Comparison of ENCODE assay signal across 8 cellular contexts in genomic region chr2:111698743-111699554, GRCh38.
DNase-seq lines count a peak whose midpoint lies in the region; ATAC-seq lines count a peak whose summit lies in the region.

No MANE protein-coding gene starts in this region.

- DNase-seq in AG20443 (ENCODE audit: low spot score) (peak; percentile 96), GOT3 (lab: John Stamatoyannopoulos, UW) (peak; percentile 68), NCI-H526 (lab: John Stamatoyannopoulos, UW) (peak; percentile 68 to 86)
- DNase-seq in activated CD4-positive, alpha-beta T cell treated with anti-CD3 and anti-CD28 coated beads, Interleukin-2, amount 50 U/mL, for 1 hour, result peak; percentile 4
- DNase-seq in effector memory CD8-positive, alpha-beta T cell, result peak; percentile 9 to 23 (median 12)
- peak; percentile 66 for DNase-seq in stimulated activated naive CD8-positive, alpha-beta T cell treated with anti-CD3 and anti-CD28 coated beads, Interleukin-15, Interleukin-2, amounts not matched to agents 100 U/mL and 50 U/mL, for 24 hours

- H3K27me3 Mint-ChIP-seq in effector memory CD8-positive, alpha-beta T cell, result no peaks in the 10 kb centered on the region

- peaks cover 20% of the 10 kb centered on the region in 2 donors for H3K4me1 Mint-ChIP-seq in effector memory CD8-positive, alpha-beta T cell (ENCODE audit: low read depth in 2 of 2)

- no peaks in the 10 kb centered on the region for H3K36me3 ChIP-seq in mucosa of rectum (ENCODE audit: control insufficient read depth in 2 of 2, insufficient read depth in 2 of 2, low read length in 2 of 2)

- peak overlapping the region; percentile 81 to 83 for H3K4me3 Mint-ChIP-seq in effector memory CD8-positive, alpha-beta T cell

- H3K27ac Mint-ChIP-seq in effector memory CD8-positive, alpha-beta T cell, result peak overlapping the region; percentile 73 to 90

- peaks cover 19 to 27% of the 10 kb centered on the region in 2 donors for H3K4me1 ChIP-seq in mucosa of rectum (ENCODE audit: control insufficient read depth in 2 of 2, insufficient read depth in 2 of 2, low read length in 2 of 2)

- no peaks in the 10 kb centered on the region for H3K9me3 ChIP-seq in mucosa of rectum (ENCODE audit: control insufficient read depth in 2 of 2, low read length in 2 of 2)

- peak overlapping the region; percentile 76 to 81 for H3K27ac ChIP-seq in mucosa of rectum (ENCODE audit: low read depth in 2 of 2, low read length in 2 of 2)

- no peaks in the 10 kb centered on the region for H3K27me3 ChIP-seq in mucosa of rectum (ENCODE audit: control insufficient read depth in 2 of 2, insufficient read depth in 2 of 2, low read length in 2 of 2)

- H3K9me3 Mint-ChIP-seq in effector memory CD8-positive, alpha-beta T cell, result no peaks in the 10 kb centered on the region

- H3K9ac ChIP-seq in mucosa of rectum (ENCODE audit: low read depth in 1 of 2, low read length in 2 of 2), result peak overlapping the region; percentile 56 to 60

- H3K4me3 ChIP-seq in mucosa of rectum (ENCODE audit: low read length in 2 of 2), result peak overlapping the region; percentile 47 to 51

- peak; percentile 87 for ATAC-seq in effector memory CD8-positive, alpha-beta T cell (replicated peaks)
- peak; percentile 90 for ATAC-seq in stimulated activated naive CD8-positive, alpha-beta T cell treated with anti-CD3 and anti-CD28 coated beads, Interleukin-15, Interleukin-2, amounts not matched to agents 100 U/mL and 50 U/mL, for 24 hours
- ATAC-seq in GM21825 (IDR thresholded peaks at IDR 0.05; ENCODE audit: unreplicated experiment), result no peak

- H3K36me3 Mint-ChIP-seq in effector memory CD8-positive, alpha-beta T cell (ENCODE audit: insufficient read depth), result peaks cover 7% of the 10 kb centered on the region

Comparison
In these comparisons a context has a peak if more than half of its experiments do, and no peak if none do; other contexts are left out.
1. DNase-seq: peak in every context shown above with its lines; median percentile 96 in AG20443; 77 in NCI-H526; 68 in GOT3; 66 in stimulated activated naive CD8-positive, alpha-beta T cell treated with anti-CD3 and anti-CD28 coated beads, Interleukin-15, Interleukin-2, amounts not matched to agents 100 U/mL and 50 U/mL, for 24 hours; 12 in effector memory CD8-positive, alpha-beta T cell; 4 in activated CD4-positive, alpha-beta T cell treated with anti-CD3 and anti-CD28 coated beads, Interleukin-2, amount 50 U/mL, for 1 hour.